ENCODE assay signal across 27 cellular contexts in the genomic region with DNA sequence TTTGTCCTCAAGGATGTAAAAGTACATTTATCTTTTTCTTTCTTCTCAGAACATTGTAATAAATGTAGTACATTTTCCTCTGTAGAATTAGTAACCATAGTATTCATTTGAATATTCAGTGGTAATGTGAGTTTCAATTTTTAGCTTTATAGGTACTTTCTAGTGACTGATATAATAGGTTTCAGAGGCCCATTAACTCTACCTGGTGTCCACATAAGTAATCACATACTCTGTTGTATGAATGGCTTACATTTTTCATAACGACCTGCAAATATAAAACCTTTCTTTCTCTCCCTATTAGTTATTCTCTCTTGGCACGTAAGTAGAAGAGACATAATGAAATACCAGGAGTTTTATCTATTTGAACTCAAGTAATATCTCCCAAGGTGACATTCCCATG.
"Had no signal": no experiment of that assay in that cellular context is flagged by ENCODE, and none has a peak within 500 bp of the region (broad histone marks: within the 10 kb centered on the region; RNA-seq: fewer than 3 reads in every experiment).

No MANE protein-coding gene starts in this region.

- H3K4me3 ChIP-seq: left lung, lower lobe of right lung, neural progenitor cell, psoas muscle, right lobe of liver, smooth muscle cell, tibial nerve, uterus had no signal

- DNase-seq: hypothalamus; immature natural killer cell; kidney; left colon; left lung; lower lobe of right lung; mammary epithelial cell; mesenchymal stem cell; naive thymus-derived CD8-positive, alpha-beta T cell; nephron progenitor cell; occipital lobe; psoas muscle; right lobe of liver; stimulated activated CD4-positive, alpha-beta T cell treated with anti-CD3 and anti-CD28 coated beads, Interleukin-1b, Interleukin-23, amount 100 ng/mL, for 48 hours; stimulated activated CD4-positive, alpha-beta T cell treated with anti-CD3 and anti-CD28 coated beads, Interleukin-2, amount 100 ng/mL, for 48 hours; stimulated activated CD4-positive, alpha-beta T cell treated with anti-CD3 and anti-CD28 coated beads, Interleukin-4, amount 100 ng/mL, for 4 hours; stimulated activated CD8-positive, alpha-beta memory T cell treated with anti-CD3 and anti-CD28 coated beads, Interleukin-4, amount 100 ng/mL, for 48 hours; stimulated activated naive CD4-positive, alpha-beta T cell treated with Interleukin-2 at 50 U/mL for 16 hours; stimulated activated naive CD8-positive, alpha-beta T cell treated with anti-CD3 and anti-CD28 coated beads, Interleukin-15, amount 100 ng/mL, for 72 hours; substantia nigra; uterus had no signal

- H3K4me1 ChIP-seq: left lung, lower lobe of right lung, neural progenitor cell, parathyroid adenoma, psoas muscle, right lobe of liver, tibial nerve, uterus had no signal

- H3K9me3 ChIP-seq: lower lobe of right lung, neutrophil, psoas muscle, right lobe of liver, tibial nerve, uterus had no signal

- ATAC-seq: left colon; left lung; lower lobe of right lung; naive thymus-derived CD8-positive, alpha-beta T cell; psoas muscle; right lobe of liver; stimulated activated memory B cell treated with anti-CD40 and anti-IgM and Interleukin-4, amounts not matched to agents 10 μg/mL and 1 μg/mL and 100 μg/mL, for 72 hours; stimulated activated naive CD8-positive, alpha-beta T cell treated with anti-CD3 and anti-CD28 coated beads, Interleukin-15, amount 100 ng/mL, for 72 hours had no signal

- H3K27ac ChIP-seq: left lung, lower lobe of right lung, neural progenitor cell, neutrophil, parathyroid adenoma, psoas muscle, right lobe of liver, tibial nerve, uterus had no signal

- H3K36me3 ChIP-seq: left lung, lower lobe of right lung, neural progenitor cell, neutrophil, right lobe of liver, tibial nerve, uterus had no signal

- H3K27me3 ChIP-seq: left lung, neural progenitor cell, neutrophil, right lobe of liver, tibial nerve, uterus had no signal
